ENCODE assay signal across 17 cellular contexts in genomic region chr1:89850844-89851410, GRCh38.
"Had no signal": no experiment of that assay in that cellular context is flagged by ENCODE, and none has a peak within 500 bp of the region (broad histone marks: within the 10 kb centered on the region; RNA-seq: fewer than 3 reads in every experiment).

No MANE protein-coding gene starts in this region.

- FAIRE-seq: islet of Langerhans had no signal

- H3K9me3 ChIP-seq: neutrophil, tibial artery, uterus had no signal

- H3K27me3 Mint-ChIP-seq: activated CD4-positive, alpha-beta memory T cell treated with anti-CD3 and anti-CD28 coated beads, Interleukin-2, amount 10 ng/mL, durations not matched to agents 7 days and 5 days; activated naive CD8-positive, alpha-beta T cell treated with anti-CD3 and anti-CD28 coated beads for 36 hours; dendritic cell treated with granulocyte-macrophage colony-stimulating factor and Interleukin-4, amounts not matched to agents 40 ng/mL and 50 ng/mL, for 4 days; naive thymus-derived CD8-positive, alpha-beta T cell; stimulated activated naive B cell treated with anti-CD40 and anti-IgM and Interleukin-4, amounts not matched to agents 10 μg/mL and 1 μg/mL and 100 μg/mL, for 72 hours had no signal

- H3K9me3 Mint-ChIP-seq: activated CD4-positive, alpha-beta memory T cell treated with anti-CD3 and anti-CD28 coated beads, Interleukin-2, amount 10 ng/mL, durations not matched to agents 7 days and 5 days; activated naive CD8-positive, alpha-beta T cell treated with anti-CD3 and anti-CD28 coated beads for 36 hours; activated T-cell treated with anti-CD3 and anti-CD28 coated beads, Interleukin-2, amount 50 U/mL, for 4 hours; dendritic cell treated with granulocyte-macrophage colony-stimulating factor and Interleukin-4, amounts not matched to agents 40 ng/mL and 50 ng/mL, for 4 days; naive thymus-derived CD8-positive, alpha-beta T cell; stimulated activated naive B cell treated with anti-CD40 and anti-IgM and Interleukin-4, amounts not matched to agents 10 μg/mL and 1 μg/mL and 100 μg/mL, for 72 hours; T-helper 1 cell treated with Interleukin-12 subunit alpha and Interleukin-12 subunit beta and Interleukin-4 antibody, amounts not matched to agents 30 μg/mL and 1 μg/mL, for 36 hours had no signal

- H3K27me3 ChIP-seq: neutrophil, tibial artery, uterus had no signal

- H3K4me3 Mint-ChIP-seq: activated CD4-positive, alpha-beta memory T cell treated with anti-CD3 and anti-CD28 coated beads, Interleukin-2, amount 10 ng/mL, durations not matched to agents 7 days and 5 days; activated naive CD8-positive, alpha-beta T cell treated with anti-CD3 and anti-CD28 coated beads for 36 hours; activated T-cell treated with anti-CD3 and anti-CD28 coated beads, Interleukin-2, amount 50 U/mL, for 4 hours; dendritic cell treated with granulocyte-macrophage colony-stimulating factor and Interleukin-4, amounts not matched to agents 40 ng/mL and 50 ng/mL, for 4 days; stimulated activated naive B cell treated with anti-CD40 and anti-IgM and Interleukin-4, amounts not matched to agents 10 μg/mL and 1 μg/mL and 100 μg/mL, for 72 hours; T-helper 1 cell treated with Interleukin-12 subunit alpha and Interleukin-12 subunit beta and Interleukin-4 antibody, amounts not matched to agents 30 μg/mL and 1 μg/mL, for 36 hours had no signal

- DNase-seq: activated CD4-positive, alpha-beta memory T cell treated with anti-CD3 and anti-CD28 coated beads, Interleukin-2, amount 10 ng/mL, durations not matched to agents 7 days and 5 days; activated CD4-positive, alpha-beta T cell treated with anti-CD3 and anti-CD28 coated beads for 4 hours; activated gamma-delta T cell; activated naive CD8-positive, alpha-beta T cell treated with anti-CD3 and anti-CD28 coated beads for 36 hours; activated T-cell treated with anti-CD3 and anti-CD28 coated beads, Interleukin-2, amount 50 U/mL, for 4 hours; effector memory CD4-positive, alpha-beta T cell; mesenchymal stem cell; naive thymus-derived CD8-positive, alpha-beta T cell; stimulated activated CD4-positive, alpha-beta T cell treated with anti-CD3 and anti-CD28 coated beads, Interleukin-2, amount 100 ng/mL, for 48 hours; stimulated activated naive B cell treated with anti-CD40 and anti-IgM and Interleukin-4, amounts not matched to agents 10 μg/mL and 1 μg/mL and 100 μg/mL, for 72 hours; tibial artery; uterus had no signal

- H3K36me3 ChIP-seq: tibial artery, uterus had no signal

- H3K4me1 ChIP-seq: parathyroid adenoma, tibial artery, uterus had no signal

- H3K27ac ChIP-seq: neutrophil, parathyroid adenoma, tibial artery, uterus had no signal

- H3K27ac Mint-ChIP-seq: activated CD4-positive, alpha-beta memory T cell treated with anti-CD3 and anti-CD28 coated beads, Interleukin-2, amount 10 ng/mL, durations not matched to agents 7 days and 5 days; activated naive CD8-positive, alpha-beta T cell treated with anti-CD3 and anti-CD28 coated beads for 36 hours; dendritic cell treated with granulocyte-macrophage colony-stimulating factor and Interleukin-4, amounts not matched to agents 40 ng/mL and 50 ng/mL, for 4 days; stimulated activated naive B cell treated with anti-CD40 and anti-IgM and Interleukin-4, amounts not matched to agents 10 μg/mL and 1 μg/mL and 100 μg/mL, for 72 hours; T-helper 1 cell treated with Interleukin-12 subunit alpha and Interleukin-12 subunit beta and Interleukin-4 antibody, amounts not matched to agents 30 μg/mL and 1 μg/mL, for 36 hours had no signal

- H3K4me3 ChIP-seq: tibial artery, uterus had no signal
